Comparison of ENCODE assay signal across 13 cellular contexts in the genomic region with DNA sequence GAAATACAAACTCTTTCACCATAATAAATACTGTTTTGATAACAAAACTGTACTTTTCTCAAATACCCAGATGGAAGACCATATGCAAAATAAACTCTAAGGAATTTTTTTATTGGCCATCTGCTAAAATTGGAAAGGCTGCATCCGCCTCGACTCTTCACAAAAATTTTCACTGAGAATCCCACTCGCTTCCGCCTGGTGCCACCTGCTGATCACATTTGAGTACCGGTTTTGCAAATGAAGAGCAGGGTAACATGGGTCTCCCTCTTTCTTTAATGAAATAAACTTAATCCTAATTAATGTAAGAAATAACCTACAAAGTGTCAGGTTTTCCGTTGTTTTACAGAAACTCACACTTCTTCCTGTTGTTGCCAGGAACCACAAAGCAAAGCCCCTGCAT.
A peak's percentile ranks its signal among the peaks of the same experiment; 100 is the strongest.
DNase-seq lines count a peak whose midpoint lies in the region; ATAC-seq and TF ChIP-seq lines count a peak whose summit lies in the region.
"Had no signal": no experiment of that assay in that cellular context is flagged by ENCODE, and none has a peak within 500 bp of the region (broad histone marks: within the 10 kb centered on the region; RNA-seq: fewer than 3 reads in every experiment).

No MANE protein-coding gene starts in this region.

- in situ Hi-C loops in HAP-1 (cut with MboI; ENCODE audit: low sequenced_read_pairs): no loop called here

- no peak overlapping the region for H2AFZ ChIP-seq in DND-41 (ENCODE audit: low read depth, low read length)

- H3K4me3 ChIP-seq in DND-41 (ENCODE audit: low read depth in 1 of 2, low read length in 2 of 2): no peak overlapping the region
- H3K4me3 ChIP-seq in epithelial cell of proximal tubule (ENCODE audit: low read depth, low read length): no peak overlapping the region
- no peak overlapping the region for H3K4me3 ChIP-seq in HAP-1
- H3K4me3 ChIP-seq: skin epidermis had no signal

- POLR2A ChIA-PET in activated CD4-positive, alpha-beta memory T cell treated with anti-CD3 and anti-CD28 coated beads, Interleukin-2, amount 10 ng/mL, durations not matched to agents 7 days and 5 days (lab: Charles Lee): no interaction called here

- ATAC-seq in DND-41 (ENCODE audit: insufficient read depth, low read depth): no peak
- ATAC-seq: stimulated activated naive CD8-positive, alpha-beta T cell treated with anti-CD3 and anti-CD28 coated beads, Interleukin-15, Interleukin-2, amounts not matched to agents 100 U/mL and 50 U/mL, for 24 hours had no signal

- no peaks in the 10 kb centered on the region for H3K79me2 ChIP-seq in DND-41 (ENCODE audit: insufficient read depth, low read length)

- no peaks in the 10 kb centered on the region for H3K4me1 Mint-ChIP-seq in activated CD4-positive, alpha-beta memory T cell treated with anti-CD3 and anti-CD28 coated beads, Interleukin-2, amount 10 ng/mL, durations not matched to agents 7 days and 5 days

- TF ChIP-seq CTCF in DND-41 (IDR thresholded peaks at IDR 0.05; ENCODE audit: borderline replicate concordance, extremely low read depth, low read length, poor library complexity, severe bottlenecking): peak; percentile 12
- peak; percentile 39 for TF ChIP-seq CTCF in epithelial cell of proximal tubule (conservative IDR thresholded peaks at IDR 0.05; ENCODE audit: low read depth, low read length)

- no peak overlapping the region for H3K9ac ChIP-seq in DND-41 (ENCODE audit: low read depth, low read length)

- no peaks in the 10 kb centered on the region for H3K9me3 Mint-ChIP-seq in activated CD4-positive, alpha-beta memory T cell treated with anti-CD3 and anti-CD28 coated beads, Interleukin-2, amount 10 ng/mL, durations not matched to agents 7 days and 5 days
- H3K9me3 Mint-ChIP-seq: central memory CD8-positive, alpha-beta T cell had no signal

- no peaks in the 10 kb centered on the region for H3K36me3 ChIP-seq in DND-41 (ENCODE audit: insufficient read depth, low read length)
- H3K36me3 ChIP-seq in HAP-1 (replicated peaks): no peaks in the 10 kb centered on the region

- no peaks in the 10 kb centered on the region for H3K9me3 ChIP-seq in DND-41 (ENCODE audit: insufficient read depth, low read length, severe bottlenecking)
- no peaks in the 10 kb centered on the region for H3K9me3 ChIP-seq in HAP-1

- no peaks in the 10 kb centered on the region for H4K20me1 ChIP-seq in DND-41 (ENCODE audit: insufficient read depth, low read length)

- no peak overlapping the region for H3K27ac ChIP-seq in DND-41 (ENCODE audit: low read length)
- H3K27ac ChIP-seq: skin epidermis had no signal

- CTCF ChIA-PET in activated CD4-positive, alpha-beta memory T cell treated with anti-CD3 and anti-CD28 coated beads, Interleukin-2, amount 10 ng/mL, durations not matched to agents 7 days and 5 days (lab: Charles Lee): no interaction called here

- no peaks in the 10 kb centered on the region for H3K27me3 ChIP-seq in DND-41 (ENCODE audit: insufficient read depth, low read length, poor library complexity)
- no peaks in the 10 kb centered on the region for H3K27me3 ChIP-seq in HAP-1 (ENCODE audit: low read depth)

- no peaks in the 10 kb centered on the region for H3K36me3 Mint-ChIP-seq in activated CD4-positive, alpha-beta memory T cell treated with anti-CD3 and anti-CD28 coated beads, Interleukin-2, amount 10 ng/mL, durations not matched to agents 7 days and 5 days (ENCODE audit: low read depth)

- no peaks in the 10 kb centered on the region for H3K27me3 Mint-ChIP-seq in activated CD4-positive, alpha-beta memory T cell treated with anti-CD3 and anti-CD28 coated beads, Interleukin-2, amount 10 ng/mL, durations not matched to agents 7 days and 5 days
- H3K27me3 Mint-ChIP-seq: central memory CD8-positive, alpha-beta T cell had no signal

- no peak overlapping the region for H3K4me2 ChIP-seq in DND-41 (ENCODE audit: insufficient read depth, low read length)

- DNase-seq in DND-41 (no peak), NCI-H446 (lab: John Stamatoyannopoulos, UW) (peak; percentile 15 to 40), epithelial cell of proximal tubule (ENCODE audit: low read depth) (no peak), pons (ENCODE audit: low spot score) (peak; percentile 58), NOMO-1 treated with DMSO at 0.1 percent for 48 hours (lab: John Stamatoyannopoulos, UW; ENCODE audit: unreplicated experiment) (no peak), HAP-1 (ENCODE audit: low spot score in 2 of 2) (no peak)
- DNase-seq in activated CD4-positive, alpha-beta memory T cell treated with anti-CD3 and anti-CD28 coated beads, Interleukin-2, amount 10 ng/mL, durations not matched to agents 7 days and 5 days: no peak
- DNase-seq in stimulated activated CD4-positive, alpha-beta T cell treated with anti-CD3 and anti-CD28 coated beads, Interleukin-2, amount 100 ng/mL, for 48 hours: no peak
- DNase-seq: GDM1; MV-4-11; stimulated activated naive CD8-positive, alpha-beta T cell treated with anti-CD3 and anti-CD28 coated beads, Interleukin-15, Interleukin-2, amounts not matched to agents 100 U/mL and 50 U/mL, for 24 hours had no signal

- H3K4me3 Mint-ChIP-seq in activated CD4-positive, alpha-beta memory T cell treated with anti-CD3 and anti-CD28 coated beads, Interleukin-2, amount 10 ng/mL, durations not matched to agents 7 days and 5 days: no peak overlapping the region
- H3K4me3 Mint-ChIP-seq: central memory CD8-positive, alpha-beta T cell had no signal

- no peak overlapping the region for H3K27ac Mint-ChIP-seq in activated CD4-positive, alpha-beta memory T cell treated with anti-CD3 and anti-CD28 coated beads, Interleukin-2, amount 10 ng/mL, durations not matched to agents 7 days and 5 days

- H3K4me1 ChIP-seq in DND-41 (ENCODE audit: insufficient read depth, low read length) (no peaks in the 10 kb centered on the region), HAP-1 (peaks cover 10% of the 10 kb centered on the region)

Comparison
In these comparisons a context has a peak if more than half of its experiments do, and no peak if none do; other contexts are left out.
1. DNase-seq: peak in NCI-H446 (2 of 2) and pons (single experiment); none in DND-41 (single experiment), epithelial cell of proximal tubule (single experiment), activated CD4-positive, alpha-beta memory T cell treated with anti-CD3 and anti-CD28 coated beads, Interleukin-2, amount 10 ng/mL, durations not matched to agents 7 days and 5 days (single experiment), NOMO-1 treated with DMSO at 0.1 percent for 48 hours (single experiment), HAP-1 (0 of 2) and stimulated activated CD4-positive, alpha-beta T cell treated with anti-CD3 and anti-CD28 coated beads, Interleukin-2, amount 100 ng/mL, for 48 hours (0 of 2).